Comparison of ENCODE assay signal across 1 cellular context in the genomic region with DNA sequence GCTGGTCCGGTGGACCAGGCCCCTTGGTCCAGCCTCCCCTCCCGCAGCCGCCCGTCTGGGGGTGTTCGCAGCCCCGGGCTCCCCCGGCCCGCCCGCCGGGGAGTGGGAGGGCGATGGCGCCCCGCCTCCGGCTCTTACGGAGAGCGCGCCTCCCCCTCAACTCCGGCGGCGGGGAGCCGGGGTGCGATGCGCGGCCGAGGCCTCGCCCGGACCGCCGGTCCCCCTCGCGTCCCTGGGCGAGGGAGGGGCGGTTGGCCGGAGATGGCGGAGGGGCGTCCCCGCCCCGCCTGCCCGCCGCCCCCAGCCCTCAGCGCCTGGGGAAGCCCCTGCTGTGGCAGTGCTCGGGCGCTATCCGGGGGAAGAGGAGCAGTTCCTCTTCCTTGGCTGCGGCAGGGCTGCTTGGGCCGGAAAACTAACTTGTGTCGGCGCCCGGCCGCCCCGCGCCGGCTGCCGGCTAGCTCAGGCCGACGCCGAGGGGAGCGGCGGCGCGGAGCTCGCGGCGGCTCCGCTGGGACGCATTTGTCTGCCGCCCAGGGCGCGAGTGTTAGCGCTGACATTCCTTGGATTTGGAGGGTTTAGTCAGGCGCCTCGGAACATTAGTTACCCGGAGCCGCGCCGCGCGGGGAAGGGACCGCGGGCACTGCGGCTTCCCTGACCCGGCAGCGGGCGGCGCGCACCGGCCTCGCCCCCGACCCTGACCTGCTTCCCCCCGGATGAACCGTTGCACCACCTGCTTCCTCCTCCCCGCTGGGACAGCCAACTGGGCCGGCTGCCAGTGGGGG.
A peak's percentile ranks its signal among the peaks of the same experiment; 100 is the strongest.
TF ChIP-seq lines count a peak whose summit lies in the region.

No MANE protein-coding gene starts in this region.

TF ChIP-seq in IMR-90, 13 proteins besides CTCF, POLR2A, EP300 and RAD21 (continued from another document):
- no peak for TF ChIP-seq ELK1 (IDR thresholded peaks at IDR 0.05; ENCODE audit: borderline replicate concordance, low read depth, low read length)
- no peak for TF ChIP-seq RCOR1 (IDR thresholded peaks at IDR 0.05; ENCODE audit: insufficient replicate concordance, low read length)
- peak; percentile 48; the same call in 1 of the 2 replicates for TF ChIP-seq MAZ (IDR thresholded peaks at IDR 0.05; ENCODE audit: borderline replicate concordance, low read depth, low read length)
- peak; percentile 14; the same call in 1 of the 2 replicates for TF ChIP-seq MXI1 (IDR thresholded peaks at IDR 0.05; ENCODE audit: borderline replicate concordance, low read depth, low read length)
- TF ChIP-seq CHD1 (IDR thresholded peaks at IDR 0.05; ENCODE audit: low read depth, low read length): no peak
- TF ChIP-seq, protein P1, sequence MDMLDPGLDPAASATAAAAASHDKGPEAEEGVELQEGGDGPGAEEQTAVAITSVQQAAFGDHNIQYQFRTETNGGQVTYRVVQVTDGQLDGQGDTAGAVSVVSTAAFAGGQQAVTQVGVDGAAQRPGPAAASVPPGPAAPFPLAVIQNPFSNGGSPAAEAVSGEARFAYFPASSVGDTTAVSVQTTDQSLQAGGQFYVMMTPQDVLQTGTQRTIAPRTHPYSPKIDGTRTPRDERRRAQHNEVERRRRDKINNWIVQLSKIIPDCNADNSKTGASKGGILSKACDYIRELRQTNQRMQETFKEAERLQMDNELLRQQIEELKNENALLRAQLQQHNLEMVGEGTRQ (IDR thresholded peaks at IDR 0.05; ENCODE audit: low read depth, low read length): no peak
